2 cellular contexts compared by ENCODE assay signal in genomic region chr20:45921618-45922189, GRCh38.
TF ChIP-seq lines count a peak whose summit lies in the region.

No MANE protein-coding gene starts in this region.

TF ChIP-seq in HepG2, 621 proteins besides CTCF, POLR2A, EP300 and RAD21 (continues in another document):
- TF ChIP-seq ZMYM2 (CRISPR knock-in tag; IDR thresholded peaks at IDR 0.05), result 0 out of 2 replicates have a peak, but pooled peaks have one; percentile 6
- no peak for TF ChIP-seq GLI4 (CRISPR knock-in tag; IDR thresholded peaks at IDR 0.05; ENCODE audit: borderline replicate concordance)
- no peak for TF ChIP-seq MIXL1 (CRISPR knock-in tag; IDR thresholded peaks at IDR 0.05)
- no peak for TF ChIP-seq PITX1 (CRISPR knock-in tag; IDR thresholded peaks at IDR 0.05)
- 0 out of 2 replicates have a peak, but pooled peaks have one; percentile 48 for TF ChIP-seq SETDB1 (CRISPR knock-in tag; IDR thresholded peaks at IDR 0.05; ENCODE audit: borderline replicate concordance)
- TF ChIP-seq ZNF570 (CRISPR knock-in tag; IDR thresholded peaks at IDR 0.05; ENCODE audit: borderline replicate concordance), result no peak
- no peak for TF ChIP-seq ZNF431 (CRISPR knock-in tag; IDR thresholded peaks at IDR 0.05; ENCODE audit: borderline replicate concordance, low read depth)
- no peak for TF ChIP-seq RNF219 (CRISPR knock-in tag; IDR thresholded peaks at IDR 0.05)
- TF ChIP-seq ZNF280B (CRISPR knock-in tag; IDR thresholded peaks at IDR 0.05; ENCODE audit: borderline replicate concordance), result no peak
- no peak for TF ChIP-seq NCOA1 (CRISPR knock-in tag; IDR thresholded peaks at IDR 0.05)
- TF ChIP-seq ZNF407 (CRISPR knock-in tag; IDR thresholded peaks at IDR 0.05; ENCODE audit: not compliant biosample characterization), result no peak
- TF ChIP-seq NFATC3 (CRISPR knock-in tag; IDR thresholded peaks at IDR 0.05), result no peak
- TF ChIP-seq KLF16 (CRISPR knock-in tag; IDR thresholded peaks at IDR 0.05), result no peak
- TF ChIP-seq GZF1 (CRISPR knock-in tag; IDR thresholded peaks at IDR 0.05), result no peak
- no peak for TF ChIP-seq PHF20 (CRISPR knock-in tag; IDR thresholded peaks at IDR 0.05)

TF ChIP-seq in WTC11, 78 proteins besides CTCF, POLR2A, EP300 and RAD21:
- no peak for TF ChIP-seq ZBTB21 (CRISPR knock-in tag; IDR thresholded peaks at IDR 0.05; ENCODE audit: borderline replicate concordance)
- TF ChIP-seq ATF3 (CRISPR knock-in tag; conservative IDR thresholded peaks at IDR 0.05), result no peak
- TF ChIP-seq ZBTB43 (CRISPR knock-in tag; IDR thresholded peaks at IDR 0.05), result no peak
- no peak for TF ChIP-seq SMAD3 (CRISPR knock-in tag; IDR thresholded peaks at IDR 0.05; ENCODE audit: borderline replicate concordance)
- TF ChIP-seq PRDM15 (CRISPR knock-in tag; IDR thresholded peaks at IDR 0.05), result no peak
- no peak for TF ChIP-seq MYBL2 (CRISPR knock-in tag; IDR thresholded peaks at IDR 0.05)
- TF ChIP-seq ELF4 (CRISPR knock-in tag; IDR thresholded peaks at IDR 0.05; ENCODE audit: low read depth), result no peak
- no peak for TF ChIP-seq FOXJ3 (CRISPR knock-in tag; IDR thresholded peaks at IDR 0.05; ENCODE audit: borderline replicate concordance)
- TF ChIP-seq OVOL2 (CRISPR knock-in tag; IDR thresholded peaks at IDR 0.05; ENCODE audit: borderline replicate concordance), result no peak
- no peak for TF ChIP-seq ERG (CRISPR knock-in tag; IDR thresholded peaks at IDR 0.05)
- TF ChIP-seq JUN (CRISPR knock-in tag; IDR thresholded peaks at IDR 0.05), result no peak
- TF ChIP-seq ZNF281 (CRISPR knock-in tag; IDR thresholded peaks at IDR 0.05), result no peak
- no peak for TF ChIP-seq CBFB (CRISPR knock-in tag; IDR thresholded peaks at IDR 0.05; ENCODE audit: low read depth)
- no peak for TF ChIP-seq FOXK1 (CRISPR knock-in tag; IDR thresholded peaks at IDR 0.05)
- TF ChIP-seq ZNF121 (CRISPR knock-in tag; IDR thresholded peaks at IDR 0.05), result no peak
TF ChIP-seq in WTC11: peak in this region for 0.
